Comparison of ENCODE assay signal across 12 cellular contexts in the genomic region with DNA sequence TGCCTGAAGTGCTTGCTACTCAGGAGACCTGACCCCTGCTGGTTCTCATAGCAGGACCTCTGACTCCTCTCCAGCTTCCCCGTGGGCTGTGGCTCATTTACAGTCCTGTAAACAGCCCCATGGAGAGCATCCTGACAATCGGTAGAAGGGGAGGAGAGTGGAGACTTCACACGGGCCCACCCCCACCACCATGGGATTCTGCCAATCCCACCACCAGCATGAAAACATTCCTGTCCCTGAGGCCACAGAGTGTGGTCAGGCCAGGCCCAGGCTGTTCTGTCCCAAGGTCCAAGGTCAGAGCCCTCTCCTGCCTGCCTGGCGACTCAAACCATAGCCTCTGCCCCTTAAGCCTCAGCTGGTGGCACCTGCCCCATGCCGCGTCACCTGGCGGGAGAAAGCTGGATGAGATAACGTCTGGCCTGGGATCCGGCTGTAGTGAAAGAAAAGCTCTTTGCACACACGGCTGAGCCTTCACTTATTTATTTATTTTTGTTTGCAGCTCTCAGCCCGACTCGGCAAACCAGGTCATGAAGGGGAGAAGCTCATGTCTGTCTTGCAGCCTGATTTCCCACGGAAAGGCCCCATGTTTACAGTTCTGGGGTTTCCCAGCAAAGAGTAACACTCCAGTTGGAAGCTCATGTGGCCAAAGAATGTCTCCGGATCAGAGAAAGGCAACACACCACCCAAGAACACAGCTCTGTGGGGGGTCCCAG.
DNase-seq lines count a peak whose midpoint lies in the region; ATAC-seq, FAIRE-seq and TF ChIP-seq lines count a peak whose summit lies in the region.
"Had no signal": no experiment of that assay in that cellular context is flagged by ENCODE, and none has a peak within 500 bp of the region (broad histone marks: within the 10 kb centered on the region; RNA-seq: fewer than 3 reads in every experiment).

No MANE protein-coding gene starts in this region.

- no peak overlapping the region for H3K4me3 ChIP-seq in HEK293 (ENCODE audit: low read depth, low read length)

- no peak for TF ChIP-seq CTCF in HEK293 (tag by site-specific recombination; IDR thresholded peaks at IDR 0.05)
- no peak for TF ChIP-seq CTCF in D721Med (IDR thresholded peaks at IDR 0.05; ENCODE audit: insufficient read depth, missing control alignments)

- no peaks in the 10 kb centered on the region for H3K9me3 ChIP-seq in HEK293 (ENCODE audit: control insufficient read depth, insufficient read depth, low read depth, low read length)

- DNase-seq in RCC 7860 (ENCODE audit: low spot score) (peak; percentile 67), iris pigment epithelial cell (ENCODE audit: low read depth) (peak; percentile 67), sciatic nerve (ENCODE audit: low spot score) (peak; percentile 72), D721Med (ENCODE audit: insufficient read length, low spot score) (no peak), HUDEP-2 (lab: John Stamatoyannopoulos, UW; ENCODE audit: unreplicated experiment in 76 of 76) (no peak)
- DNase-seq: DND-41, hippocampal formation, NCI-H1694, T-helper 9 cell had no signal

- no peaks in the 10 kb centered on the region for H3K36me3 ChIP-seq in HEK293 (ENCODE audit: control insufficient read depth in 2 of 2, insufficient read depth in 1 of 2, low read length in 2 of 2)

- ATAC-seq in sciatic nerve, result peak; percentile 79
- ATAC-seq in HG03460 (IDR thresholded peaks at IDR 0.05; ENCODE audit: unreplicated experiment), result no peak
- no peak for ATAC-seq in HG02588 (IDR thresholded peaks at IDR 0.05; ENCODE audit: unreplicated experiment)

- POLR2A ChIA-PET in HEK293 (lab: Yijun Ruan, JAX), result no interaction called here

- no peak overlapping the region; the same call in 1 of the 2 replicates for H3K27ac ChIP-seq in HEK293 (ENCODE audit: extremely low read depth, low read depth, low read length)

- FAIRE-seq in RCC 7860 (lab: Jason Lieb, UNC) (peak; percentile 29), D721Med (lab: Jason Lieb, UNC) (no peak)

- CTCF ChIA-PET in HEK293 (lab: Yijun Ruan, JAX), result interaction anchor here (1.0 kb wide), 1 partner anchor 420 kb away, joined by 5 read pairs; no protein-coding TSS in a partner anchor

- intact Hi-C loops in sciatic nerve (cut with DNase I), result no loop called here

- H3K4me1 ChIP-seq in HEK293 (ENCODE audit: control insufficient read depth, insufficient read depth, low read length), result no peaks in the 10 kb centered on the region

TF ChIP-seq in HEK293, 187 proteins besides CTCF, POLR2A, EP300 and RAD21:
- TF ChIP-seq ZIC2 (tag by site-specific recombination; IDR thresholded peaks at IDR 0.05) (peak; percentile 100), GLIS2 (tag by site-specific recombination; IDR thresholded peaks at IDR 0.05) (peak; percentile 84), ZSCAN16 (tag by site-specific recombination; IDR thresholded peaks at IDR 0.05) (no peak), ZNF610 (tag by site-specific recombination; IDR thresholded peaks at IDR 0.05; ENCODE audit: borderline replicate concordance) (no peak), ZNF837 (tag by site-specific recombination; IDR thresholded peaks at IDR 0.05) (no peak), ZNF335 (tag by site-specific recombination; conservative IDR thresholded peaks at IDR 0.05) (0 out of 2 replicates have a peak, but pooled peaks have one; percentile 12), FEZF1 (tag by site-specific recombination; IDR thresholded peaks at IDR 0.05) (peak; percentile 33; the same call in 1 of the 2 replicates), ZFP37 (tag by site-specific recombination; IDR thresholded peaks at IDR 0.05) (0 out of 2 replicates have a peak, but pooled peaks have one; percentile 63), PRDM1 (tag by site-specific recombination; IDR thresholded peaks at IDR 0.05) (peak; percentile 79), ZNF112 (tag by site-specific recombination; IDR thresholded peaks at IDR 0.05) (no peak), ZNF341 (tag by site-specific recombination; IDR thresholded peaks at IDR 0.05; ENCODE audit: low read depth) (peak; percentile 68), GLIS1 (tag by site-specific recombination; IDR thresholded peaks at IDR 0.05) (peak; percentile 96), ZNF629 (tag by site-specific recombination; IDR thresholded peaks at IDR 0.05) (peak; percentile 26; the same call in 1 of the 2 replicates), ZNF423 (tag by site-specific recombination; IDR thresholded peaks at IDR 0.05) (peak; percentile 73)
- TF ChIP-seq, protein P1, sequence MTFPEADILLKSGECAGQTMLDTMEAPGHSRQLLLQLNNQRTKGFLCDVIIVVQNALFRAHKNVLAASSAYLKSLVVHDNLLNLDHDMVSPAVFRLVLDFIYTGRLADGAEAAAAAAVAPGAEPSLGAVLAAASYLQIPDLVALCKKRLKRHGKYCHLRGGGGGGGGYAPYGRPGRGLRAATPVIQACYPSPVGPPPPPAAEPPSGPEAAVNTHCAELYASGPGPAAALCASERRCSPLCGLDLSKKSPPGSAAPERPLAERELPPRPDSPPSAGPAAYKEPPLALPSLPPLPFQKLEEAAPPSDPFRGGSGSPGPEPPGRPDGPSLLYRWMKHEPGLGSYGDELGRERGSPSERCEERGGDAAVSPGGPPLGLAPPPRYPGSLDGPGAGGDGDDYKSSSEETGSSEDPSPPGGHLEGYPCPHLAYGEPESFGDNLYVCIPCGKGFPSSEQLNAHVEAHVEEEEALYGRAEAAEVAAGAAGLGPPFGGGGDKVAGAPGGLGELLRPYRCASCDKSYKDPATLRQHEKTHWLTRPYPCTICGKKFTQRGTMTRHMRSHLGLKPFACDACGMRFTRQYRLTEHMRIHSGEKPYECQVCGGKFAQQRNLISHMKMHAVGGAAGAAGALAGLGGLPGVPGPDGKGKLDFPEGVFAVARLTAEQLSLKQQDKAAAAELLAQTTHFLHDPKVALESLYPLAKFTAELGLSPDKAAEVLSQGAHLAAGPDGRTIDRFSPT (tag by site-specific recombination; IDR thresholded peaks at IDR 0.05), result peak; percentile 97

Comparison
In these comparisons a context has a peak if more than half of its experiments do, and no peak if none do; other contexts are left out.
1. DNase-seq: peak in RCC 7860 (single experiment), iris pigment epithelial cell (single experiment) and sciatic nerve (single experiment); none in D721Med (single experiment) and HUDEP-2 (0 of 76).